In genomic region chr1:235503333-235504121, GRCh38 we compare ENCODE assay signal across 8 cellular contexts. TPM values are rescaled to one million over a fixed set of nuclear protein-coding genes. Genes with fewer than 3 reads are reported as not detected.
DNase-seq lines count a peak whose midpoint lies in the region; ATAC-seq and TF ChIP-seq lines count a peak whose summit lies in the region.

No MANE protein-coding gene starts in this region.

- H3K4me3 ChIP-seq in AG04450 (ENCODE audit: low read depth, low read length) (peak overlapping the region; percentile 65), GM12875 (ENCODE audit: low read depth, low read length) (peak overlapping the region; percentile 92), neuron (ENCODE audit: low read length) (peak overlapping the region; percentile 76)

- intact Hi-C loops in activated T-helper 1 cell treated with anti-CD3 and anti-CD28 coated beads, Interleukin-12 subunit alpha, Interleukin-12 subunit beta, Interleukin-2, Interleukin-4 antibody, amounts not matched to agents 30 ng/mL and 10 ng/mL and 1 ng/mL, durations not matched to agents 14 hours and 24 hours and 36 hours (cut with micrococcal nuclease): loop anchor here (1.0 to 10.0 kb wide), 17 partner anchors 10 to 1130 kb away; partner anchors contain the start of genes ARID4B, COA6, GGPS1 and HEATR1

- ATAC-seq in HG03025 (IDR thresholded peaks at IDR 0.05; ENCODE audit: low FRiP score, unreplicated experiment): peak; percentile 13
- no peak for ATAC-seq in GM18870 (IDR thresholded peaks at IDR 0.05; ENCODE audit: unreplicated experiment)

- CTCF ChIA-PET in AG04450 (lab: Charles Lee): interaction anchor here (0.5 to 3.2 kb wide), 33 partner anchors 7 to 564 kb away, joined by 3 to 27 read pairs (median 4); partner anchors contain the start of gene GGPS1

- peaks cover 9% of the 10 kb centered on the region for H3K4me1 ChIP-seq in neuron (ENCODE audit: insufficient read depth, low read length)

- H3K27me3 ChIP-seq in AG04450 (ENCODE audit: control insufficient read depth, insufficient read depth, low read length) (no peaks in the 10 kb centered on the region), neuron (ENCODE audit: insufficient read depth, low read length) (no peaks in the 10 kb centered on the region)

- no peak for TF ChIP-seq CTCF in AG04450 (IDR thresholded peaks at IDR 0.05; ENCODE audit: low read depth, low read length)
- TF ChIP-seq CTCF in GM12875 (IDR thresholded peaks at IDR 0.05; ENCODE audit: borderline replicate concordance, insufficient read depth, low read depth, low read length): no peak

- H3K4me1 Mint-ChIP-seq in activated T-helper 1 cell treated with anti-CD3 and anti-CD28 coated beads, Interleukin-12 subunit alpha, Interleukin-12 subunit beta, Interleukin-2, Interleukin-4 antibody, amounts not matched to agents 30 ng/mL and 10 ng/mL and 1 ng/mL, durations not matched to agents 14 hours and 24 hours and 36 hours (ENCODE audit: low read depth): peaks cover 46% of the 10 kb centered on the region

- H3K9me3 ChIP-seq in AG04450 (ENCODE audit: control insufficient read depth, insufficient read depth, low read length) (no peaks in the 10 kb centered on the region; the same call in 1 of the 2 replicates), neuron (ENCODE audit: low read length) (no peaks in the 10 kb centered on the region)

- H3K4me3 Mint-ChIP-seq in activated T-helper 1 cell treated with anti-CD3 and anti-CD28 coated beads, Interleukin-12 subunit alpha, Interleukin-12 subunit beta, Interleukin-2, Interleukin-4 antibody, amounts not matched to agents 30 ng/mL and 10 ng/mL and 1 ng/mL, durations not matched to agents 14 hours and 24 hours and 36 hours: peak overlapping the region; percentile 87

- POLR2A ChIA-PET in AG04450 (lab: Yijun Ruan, JAX): interaction anchor here (1.0 to 2.4 kb wide), 4 partner anchors 175 to 468 kb away, joined by 3 to 9 read pairs (median 6); partner anchors contain the start of genes ARID4B and GGPS1

- H3K27me3 Mint-ChIP-seq in activated T-helper 1 cell treated with anti-CD3 and anti-CD28 coated beads, Interleukin-12 subunit alpha, Interleukin-12 subunit beta, Interleukin-2, Interleukin-4 antibody, amounts not matched to agents 30 ng/mL and 10 ng/mL and 1 ng/mL, durations not matched to agents 14 hours and 24 hours and 36 hours (ENCODE audit: insufficient read depth): peaks cover 12% of the 10 kb centered on the region

- H3K27ac ChIP-seq in AG04450 (ENCODE audit: low read depth, low read length): peak overlapping the region; percentile 75

- DNase-seq in AG04450 (ENCODE audit: low read depth, low spot score): no peak
- DNase-seq in NCI-H510A (lab: John Stamatoyannopoulos, UW): peak; percentile 23
- no peak for DNase-seq in activated T-helper 1 cell treated with anti-CD3 and anti-CD28 coated beads, Interleukin-12 subunit alpha, Interleukin-12 subunit beta, Interleukin-2, Interleukin-4 antibody, amounts not matched to agents 30 ng/mL and 10 ng/mL and 1 ng/mL, durations not matched to agents 14 hours and 24 hours and 36 hours (ENCODE audit: low spot score)
- peak; percentile 59 for DNase-seq in glomerular visceral epithelial cell (ENCODE audit: extremely low spot score)

- H3K36me3 ChIP-seq in neuron (ENCODE audit: insufficient read depth, low read length): no peaks in the 10 kb centered on the region

- H2AFZ ChIP-seq in neuron (ENCODE audit: low read depth, low read length): peak overlapping the region; percentile 66

- H3K36me3 Mint-ChIP-seq in activated T-helper 1 cell treated with anti-CD3 and anti-CD28 coated beads, Interleukin-12 subunit alpha, Interleukin-12 subunit beta, Interleukin-2, Interleukin-4 antibody, amounts not matched to agents 30 ng/mL and 10 ng/mL and 1 ng/mL, durations not matched to agents 14 hours and 24 hours and 36 hours (ENCODE audit: low read depth): peaks cover 8% of the 10 kb centered on the region

- H3K27ac Mint-ChIP-seq in activated T-helper 1 cell treated with anti-CD3 and anti-CD28 coated beads, Interleukin-12 subunit alpha, Interleukin-12 subunit beta, Interleukin-2, Interleukin-4 antibody, amounts not matched to agents 30 ng/mL and 10 ng/mL and 1 ng/mL, durations not matched to agents 14 hours and 24 hours and 36 hours: peak overlapping the region; percentile 68

- no peaks in the 10 kb centered on the region for H3K9me3 Mint-ChIP-seq in activated T-helper 1 cell treated with anti-CD3 and anti-CD28 coated beads, Interleukin-12 subunit alpha, Interleukin-12 subunit beta, Interleukin-2, Interleukin-4 antibody, amounts not matched to agents 30 ng/mL and 10 ng/mL and 1 ng/mL, durations not matched to agents 14 hours and 24 hours and 36 hours

RNA-seq across cellular contexts. Expression of gene B3GALNT2, which starts 0.7 kb away (rescaled TPM):
- polyA plus RNA-seq in AG04450 (2011; rRNA removed): 25.3 and 33.2 TPM in 2 replicates
- 47.4 and 59.1 TPM in 2 replicates for polyA minus RNA-seq in AG04450 (2011; rRNA and poly(A)+ RNA removed)
- 18.5 and 20.3 TPM in 2 replicates for total RNA-seq in activated T-helper 1 cell treated with anti-CD3 and anti-CD28 coated beads, Interleukin-12 subunit alpha, Interleukin-12 subunit beta, Interleukin-2, Interleukin-4 antibody, amounts not matched to agents 30 ng/mL and 10 ng/mL and 1 ng/mL, durations not matched to agents 14 hours and 24 hours and 36 hours

Comparison
In these comparisons a context has a peak if more than half of its experiments do, and no peak if none do; other contexts are left out.
1. DNase-seq: peak in NCI-H510A (single experiment) and glomerular visceral epithelial cell (single experiment); none in AG04450 (single experiment) and activated T-helper 1 cell treated with anti-CD3 and anti-CD28 coated beads, Interleukin-12 subunit alpha, Interleukin-12 subunit beta, Interleukin-2, Interleukin-4 antibody, amounts not matched to agents 30 ng/mL and 10 ng/mL and 1 ng/mL, durations not matched to agents 14 hours and 24 hours and 36 hours (single experiment).
2. Peak in every context shown above with its lines, with median percentiles within 50 percentile points of each other: H3K4me3 ChIP-seq.